ENCODE assay signal across 24 cellular contexts in genomic region chr16:66176731-66177130, GRCh38.
"Had no signal": no experiment of that assay in that cellular context is flagged by ENCODE, and none has a peak within 500 bp of the region (broad histone marks: within the 10 kb centered on the region; RNA-seq: fewer than 3 reads in every experiment).

No MANE protein-coding gene starts in this region.

- H3K36me3 ChIP-seq: neural progenitor cell, pancreas, prostate gland, right atrium auricular region, right lobe of liver, sigmoid colon, stomach, thoracic aorta, thyroid gland, tibial nerve, upper lobe of left lung, vagina had no signal

- H3K4me2 ChIP-seq: neural progenitor cell had no signal

- H3K9ac ChIP-seq: neural progenitor cell had no signal

- H3K27ac ChIP-seq: neural progenitor cell, pancreas, prostate gland, right atrium auricular region, right lobe of liver, sigmoid colon, stomach, thoracic aorta, thyroid gland, tibial nerve, upper lobe of left lung, vagina had no signal

- H3K4me3 ChIP-seq: neural progenitor cell, pancreas, prostate gland, right atrium auricular region, right lobe of liver, sigmoid colon, stomach, thoracic aorta, thyroid gland, tibial nerve, upper lobe of left lung, vagina had no signal

- H3K4me1 ChIP-seq: pancreas, prostate gland, right atrium auricular region, right lobe of liver, sigmoid colon, stomach, thyroid gland, tibial nerve, vagina had no signal

- H3K27me3 ChIP-seq: neural progenitor cell, pancreas, right atrium auricular region, right lobe of liver, sigmoid colon, stomach, thyroid gland, tibial nerve, upper lobe of left lung, vagina had no signal

- ATAC-seq: natural killer cell; pancreas; right lobe of liver; stimulated activated effector memory CD8-positive, alpha-beta T cell treated with anti-CD3 and anti-CD28 coated beads, Interleukin-12 subunit alpha, Interleukin-12 subunit beta, amount 100 ng/mL, for 72 hours; stimulated activated naive B cell treated with anti-CD40 and anti-IgM and Interleukin-4, amounts not matched to agents 10 μg/mL and 1 μg/mL and 100 μg/mL, for 72 hours had no signal

- H3K9me3 ChIP-seq: pancreas, prostate gland, right lobe of liver, thoracic aorta, thyroid gland, vagina had no signal

- DNase-seq: natural killer cell; occipital lobe; pancreas; retina; sigmoid colon; small intestine; stimulated activated CD4-positive, alpha-beta T cell treated with anti-CD3 and anti-CD28 coated beads, Interleukin-15, amount 100 ng/mL, for 24 hours; stimulated activated CD4-positive, alpha-beta T cell treated with anti-CD3 and anti-CD28 coated beads, Interleukin-2, amount 100 ng/mL, for 24 hours; stimulated activated CD4-positive, alpha-beta T cell treated with anti-CD3 and anti-CD28 coated beads, Interleukin-2, amount 100 ng/mL, for 48 hours; stimulated activated CD4-positive, alpha-beta T cell treated with anti-CD3 and anti-CD28 coated beads, Interleukin-4, amount 100 ng/mL, for 24 hours; stimulated activated naive B cell treated with anti-CD40 and anti-IgM and Interleukin-4, amounts not matched to agents 10 μg/mL and 1 μg/mL and 100 μg/mL, for 72 hours; stimulated activated naive CD4-positive, alpha-beta T cell treated with Interleukin-2 at 50 U/mL for 16 hours; stomach; thyroid gland; trophoblast cell; upper lobe of left lung had no signal
